In genomic region chr1:229064320-229064908, GRCh38 we compare ENCODE assay signal across 1 cellular context.
TF ChIP-seq lines count a peak whose summit lies in the region.

No MANE protein-coding gene starts in this region.

TF ChIP-seq in HepG2, 621 proteins besides CTCF, POLR2A, EP300 and RAD21 (continued from another document and continues in another):
- TF ChIP-seq ZXDC (CRISPR knock-in tag; IDR thresholded peaks at IDR 0.05) = no peak
- no peak for TF ChIP-seq GZF1 (CRISPR knock-in tag; IDR thresholded peaks at IDR 0.05)
- no peak for TF ChIP-seq FOXM1 (CRISPR knock-in tag; IDR thresholded peaks at IDR 0.05)
- 0 out of 2 replicates have a peak, but pooled peaks have one; percentile 43 for TF ChIP-seq ZKSCAN8 (CRISPR knock-in tag; IDR thresholded peaks at IDR 0.05; ENCODE audit: borderline replicate concordance)
- TF ChIP-seq NRL (CRISPR knock-in tag; IDR thresholded peaks at IDR 0.05; ENCODE audit: borderline replicate concordance) = no peak
- TF ChIP-seq HOXA3 (CRISPR knock-in tag; IDR thresholded peaks at IDR 0.05) = peak; percentile 57; the same call in 1 of the 2 replicates
- peak; percentile 74; the same call in 1 of the 2 replicates for TF ChIP-seq CEBPB (IDR thresholded peaks at IDR 0.05; ENCODE audit: borderline replicate concordance, low read depth, low read length)
- TF ChIP-seq ZNF431 (CRISPR knock-in tag; IDR thresholded peaks at IDR 0.05; ENCODE audit: borderline replicate concordance, low read depth) = no peak
- TF ChIP-seq ELF3 (CRISPR knock-in tag; IDR thresholded peaks at IDR 0.05) = 0 out of 2 replicates have a peak, but pooled peaks have one; percentile 27
- TF ChIP-seq ZBTB40 (IDR thresholded peaks at IDR 0.05) = no peak
- TF ChIP-seq ZBTB40 (CRISPR knock-in tag; IDR thresholded peaks at IDR 0.05) = no peak
- TF ChIP-seq SSRP1 (CRISPR knock-in tag; IDR thresholded peaks at IDR 0.05) = no peak
- no peak for TF ChIP-seq MTERF4 (CRISPR knock-in tag; IDR thresholded peaks at IDR 0.05)
- TF ChIP-seq NR2F2 (IDR thresholded peaks at IDR 0.05; ENCODE audit: borderline replicate concordance, low read depth) = peak; percentile 95
- 0 out of 2 replicates have a peak, but pooled peaks have one; percentile 24 for TF ChIP-seq HMG20B (CRISPR knock-in tag; conservative IDR thresholded peaks at IDR 0.05)
- no peak for TF ChIP-seq ZNF260 (CRISPR knock-in tag; IDR thresholded peaks at IDR 0.05; ENCODE audit: borderline replicate concordance, low read depth)
- no peak for TF ChIP-seq ELK4 (CRISPR knock-in tag; IDR thresholded peaks at IDR 0.05; ENCODE audit: borderline replicate concordance)
- no peak for TF ChIP-seq ZNF281 (CRISPR knock-in tag; IDR thresholded peaks at IDR 0.05; ENCODE audit: borderline replicate concordance)
- no peak for TF ChIP-seq GPN1 (CRISPR knock-in tag; IDR thresholded peaks at IDR 0.05; ENCODE audit: borderline replicate concordance)
- no peak for TF ChIP-seq ZNF7 (CRISPR knock-in tag; IDR thresholded peaks at IDR 0.05)
- no peak for TF ChIP-seq PHB2 (IDR thresholded peaks at IDR 0.05; ENCODE audit: partially characterized antibody)
- no peak for TF ChIP-seq NAIF1 (CRISPR knock-in tag; IDR thresholded peaks at IDR 0.05; ENCODE audit: borderline replicate concordance)
- TF ChIP-seq ZNF740 (CRISPR knock-in tag; IDR thresholded peaks at IDR 0.05) = no peak
- no peak for TF ChIP-seq GABPA (IDR thresholded peaks at IDR 0.05; ENCODE audit: low read depth, low read length)
- no peak for TF ChIP-seq GABPA (CRISPR knock-in tag; IDR thresholded peaks at IDR 0.05; ENCODE audit: low read depth)
- no peak for TF ChIP-seq CCAR2 (optimal IDR thresholded peaks at IDR 0.05; ENCODE audit: low read depth, low read length)
- TF ChIP-seq SOX6 (IDR thresholded peaks at IDR 0.05) = no peak
- peak; percentile 99 for TF ChIP-seq SOX6 (CRISPR knock-in tag; IDR thresholded peaks at IDR 0.05)
- no peak for TF ChIP-seq SNRNP70 (IDR thresholded peaks at IDR 0.05; ENCODE audit: low read depth, low read length)
- no peak for TF ChIP-seq NFIB (CRISPR knock-in tag; IDR thresholded peaks at IDR 0.05; ENCODE audit: borderline replicate concordance)
- TF ChIP-seq KDM6A (CRISPR knock-in tag; IDR thresholded peaks at IDR 0.05; ENCODE audit: low read depth) = no peak
- no peak for TF ChIP-seq ZZZ3 (CRISPR knock-in tag; IDR thresholded peaks at IDR 0.05; ENCODE audit: borderline replicate concordance)
- TF ChIP-seq MTF2 (CRISPR knock-in tag; IDR thresholded peaks at IDR 0.05; ENCODE audit: borderline replicate concordance) = no peak
- TF ChIP-seq RNF219 (CRISPR knock-in tag; IDR thresholded peaks at IDR 0.05) = no peak
- TF ChIP-seq KLF9 (CRISPR knock-in tag; IDR thresholded peaks at IDR 0.05; ENCODE audit: low read depth) = no peak
- TF ChIP-seq LCORL (IDR thresholded peaks at IDR 0.05) = no peak; the same call in 1 of the 2 replicates
- peak; percentile 83 for TF ChIP-seq LCORL (CRISPR knock-in tag; IDR thresholded peaks at IDR 0.05)
- no peak for TF ChIP-seq ZNF512 (CRISPR knock-in tag; IDR thresholded peaks at IDR 0.05)
- peak; percentile 42; the same call in 1 of the 2 replicates for TF ChIP-seq HNF4G (IDR thresholded peaks at IDR 0.05; ENCODE audit: borderline replicate concordance, low read depth, low read length)
- TF ChIP-seq HNF4G (CRISPR knock-in tag; IDR thresholded peaks at IDR 0.05; ENCODE audit: borderline replicate concordance, low read depth) = peak; percentile 40; the same call in 1 of the 2 replicates
- TF ChIP-seq RXRA (CRISPR knock-in tag; IDR thresholded peaks at IDR 0.05) = peak; percentile 34; the same call in 1 of the 2 replicates
- TF ChIP-seq JDP2 (CRISPR knock-in tag; IDR thresholded peaks at IDR 0.05; ENCODE audit: borderline replicate concordance) = no peak
- peak; percentile 74; the same call in 1 of the 2 replicates for TF ChIP-seq TBX2 (CRISPR knock-in tag; IDR thresholded peaks at IDR 0.05; ENCODE audit: borderline replicate concordance)
